In the genomic region with DNA sequence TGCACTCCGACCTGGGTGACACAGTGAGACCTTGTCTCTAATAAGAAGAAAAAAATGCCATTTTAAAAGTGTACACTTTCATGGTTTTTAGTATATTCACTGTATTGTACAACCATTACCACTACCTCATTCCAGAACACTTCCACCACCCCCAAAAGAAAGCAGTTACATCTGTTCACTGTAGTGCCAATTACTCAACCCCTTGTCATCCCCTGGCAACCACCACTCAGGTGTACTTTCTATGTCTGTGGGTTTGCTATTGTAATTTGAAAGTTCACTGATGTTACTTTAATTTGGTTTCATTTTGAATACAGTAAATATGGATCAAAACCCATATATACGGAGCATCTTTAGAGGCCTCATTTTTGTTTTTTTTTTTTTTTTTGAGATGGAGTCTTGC, we compare ENCODE assay signal across 19 cellular contexts. TPM values are rescaled to one million over a fixed set of nuclear protein-coding genes. Genes with fewer than 3 reads are reported as not detected.
DNase-seq lines count a peak whose midpoint lies in the region; ATAC-seq, FAIRE-seq and TF ChIP-seq lines count a peak whose summit lies in the region.
"Had no signal": no experiment of that assay in that cellular context is flagged by ENCODE, and none has a peak within 500 bp of the region (broad histone marks: within the 10 kb centered on the region; RNA-seq: fewer than 3 reads in every experiment).

No MANE protein-coding gene starts in this region.

- H4K20me1 ChIP-seq in keratinocyte (ENCODE audit: control insufficient read depth, extremely low read depth, insufficient read depth, low read length), result no peaks in the 10 kb centered on the region

- peak overlapping the region; percentile 78 for H3K27ac ChIP-seq in keratinocyte (ENCODE audit: control insufficient read depth, insufficient read depth, low read length)

- dilution Hi-C loops in keratinocyte (cut with MboI; ENCODE audit: extremely low pct_ligation_motif_present, low sequenced_read_pairs), result no loop called here

- POLR2A ChIA-PET in activated CD8-positive, alpha-beta T cell treated with anti-CD3 and anti-CD28 coated beads, Interleukin-2, amount 10 ng/mL, durations not matched to agents 7 days and 5 days (lab: Charles Lee), result interaction anchor here (2.9 kb wide), 1 partner anchor 23 kb away, joined by 16 read pairs; a partner anchor contains a TSS

- DNase-seq in activated effector memory CD4-positive, alpha-beta T cell treated with anti-CD3 and anti-CD28 coated beads, Interleukin-2, amount 50 U/mL, for 16 hours, result peak; percentile 67
- no peak for DNase-seq in activated effector memory CD4-positive, alpha-beta T cell treated with Interleukin-2 at 50 U/mL for 16 hours
- DNase-seq in activated CD8-positive, alpha-beta T cell treated with anti-CD3 and anti-CD28 coated beads, Interleukin-2, amount 10 ng/mL, durations not matched to agents 7 days and 5 days, result no peak
- DNase-seq in keratinocyte (ENCODE audit: low read depth, low spot score) (no peak), ureter (ENCODE audit: low spot score) (no peak)
- peak in 1 of 2 donors; percentile 49 for DNase-seq in stimulated activated naive CD8-positive, alpha-beta T cell treated with anti-CD3 and anti-CD28 coated beads, Interleukin-15, amount 100 ng/mL, for 72 hours
- DNase-seq: head of caudate nucleus, NCI-H2081, NCI-H526, Peyer's patch had no signal

- no peaks in the 10 kb centered on the region for H3K9me3 ChIP-seq in keratinocyte (ENCODE audit: control insufficient read depth, low read depth, low read length)
- H3K9me3 ChIP-seq: Peyer's patch had no signal

- no peaks in the 10 kb centered on the region for H3K9me1 ChIP-seq in keratinocyte (ENCODE audit: control insufficient read depth, extremely low read depth, insufficient read depth, low read length)

- peak overlapping the region; percentile 4 for H2AFZ ChIP-seq in keratinocyte (ENCODE audit: control insufficient read depth, low read length)

- peaks cover 20% of the 10 kb centered on the region for H3K4me1 Mint-ChIP-seq in activated CD8-positive, alpha-beta T cell treated with anti-CD3 and anti-CD28 coated beads, Interleukin-2, amount 10 ng/mL, durations not matched to agents 7 days and 5 days (ENCODE audit: low read depth)
- H3K4me1 Mint-ChIP-seq in stimulated activated naive CD8-positive, alpha-beta T cell treated with anti-CD3 and anti-CD28 coated beads, Interleukin-15, amount 100 ng/mL, for 72 hours, result peaks cover 37% of the 10 kb centered on the region

- peak overlapping the region; percentile 76 for H3K4me2 ChIP-seq in keratinocyte (ENCODE audit: control insufficient read depth, extremely low read depth, insufficient read depth, low read depth, low read length)

- H3K4me3 ChIP-seq in keratinocyte (ENCODE audit: control insufficient read depth in 2 of 3, extremely low read depth in 1 of 3, insufficient read depth in 2 of 3, low read depth in 1 of 3, low read length in 3 of 3), result peak overlapping the region in 1 of 3 experiments; percentile 21

- peaks cover 33% of the 10 kb centered on the region for H3K4me1 ChIP-seq in keratinocyte (ENCODE audit: control insufficient read depth, extremely low read depth, insufficient read depth, low read length)

- no peaks in the 10 kb centered on the region for H3K79me2 ChIP-seq in keratinocyte (ENCODE audit: control insufficient read depth, insufficient read depth, low read length)

- no peaks in the 10 kb centered on the region for H3K9me3 Mint-ChIP-seq in activated CD8-positive, alpha-beta T cell treated with anti-CD3 and anti-CD28 coated beads, Interleukin-2, amount 10 ng/mL, durations not matched to agents 7 days and 5 days (ENCODE audit: insufficient read depth)
- no peaks in the 10 kb centered on the region for H3K9me3 Mint-ChIP-seq in stimulated activated naive CD8-positive, alpha-beta T cell treated with anti-CD3 and anti-CD28 coated beads, Interleukin-15, amount 100 ng/mL, for 72 hours
- H3K9me3 Mint-ChIP-seq: dendritic cell treated with granulocyte-macrophage colony-stimulating factor and Interleukin-4, amounts not matched to agents 40 ng/mL and 50 ng/mL, for 4 days had no signal

- no peak for TF ChIP-seq POLR2A in GM18505 (IDR thresholded peaks at IDR 0.05; ENCODE audit: borderline replicate concordance, extremely low read depth, insufficient read depth, insufficient read length)

- no peak overlapping the region for H3K4me3 Mint-ChIP-seq in activated CD8-positive, alpha-beta T cell treated with anti-CD3 and anti-CD28 coated beads, Interleukin-2, amount 10 ng/mL, durations not matched to agents 7 days and 5 days
- H3K4me3 Mint-ChIP-seq in stimulated activated naive CD8-positive, alpha-beta T cell treated with anti-CD3 and anti-CD28 coated beads, Interleukin-15, amount 100 ng/mL, for 72 hours, result peak overlapping the region in 1 of 2 donors; percentile 27
- H3K4me3 Mint-ChIP-seq: dendritic cell treated with granulocyte-macrophage colony-stimulating factor and Interleukin-4, amounts not matched to agents 40 ng/mL and 50 ng/mL, for 4 days had no signal

- peak; percentile 47 for ATAC-seq in activated CD8-positive, alpha-beta T cell treated with anti-CD3 and anti-CD28 coated beads, Interleukin-2, amount 10 ng/mL, durations not matched to agents 7 days and 5 days
- peak; percentile 92 for ATAC-seq in stimulated activated naive CD8-positive, alpha-beta T cell treated with anti-CD3 and anti-CD28 coated beads, Interleukin-15, amount 100 ng/mL, for 72 hours
- ATAC-seq in GM18909 (IDR thresholded peaks at IDR 0.05; ENCODE audit: poor library complexity, unreplicated experiment), result no peak
- ATAC-seq in GM18505 (IDR thresholded peaks at IDR 0.05; ENCODE audit: unreplicated experiment), result no peak

- H3K27me3 ChIP-seq in keratinocyte (ENCODE audit: control insufficient read depth, extremely low read depth, insufficient read depth, low read length), result no peaks in the 10 kb centered on the region
- H3K27me3 ChIP-seq: Peyer's patch had no signal

- H3K36me3 Mint-ChIP-seq in activated CD8-positive, alpha-beta T cell treated with anti-CD3 and anti-CD28 coated beads, Interleukin-2, amount 10 ng/mL, durations not matched to agents 7 days and 5 days (ENCODE audit: low read depth), result peaks cover 2% of the 10 kb centered on the region

- no peaks in the 10 kb centered on the region for H3K36me3 ChIP-seq in keratinocyte (ENCODE audit: control insufficient read depth in 2 of 2, extremely low read depth in 1 of 2, insufficient read depth in 2 of 2, low read length in 2 of 2)

- H3K9ac ChIP-seq in keratinocyte (ENCODE audit: control insufficient read depth, extremely low read depth, insufficient read depth, low read length), result peak overlapping the region; percentile 61

- FAIRE-seq in keratinocyte (lab: Jason Lieb, UNC), result no peak

- H3K27ac Mint-ChIP-seq in activated CD8-positive, alpha-beta T cell treated with anti-CD3 and anti-CD28 coated beads, Interleukin-2, amount 10 ng/mL, durations not matched to agents 7 days and 5 days, result no peak overlapping the region
- H3K27ac Mint-ChIP-seq in stimulated activated naive CD8-positive, alpha-beta T cell treated with anti-CD3 and anti-CD28 coated beads, Interleukin-15, amount 100 ng/mL, for 72 hours, result peak overlapping the region; percentile 8 to 21
- H3K27ac Mint-ChIP-seq: dendritic cell treated with granulocyte-macrophage colony-stimulating factor and Interleukin-4, amounts not matched to agents 40 ng/mL and 50 ng/mL, for 4 days had no signal

- CTCF ChIA-PET in activated CD8-positive, alpha-beta T cell treated with anti-CD3 and anti-CD28 coated beads, Interleukin-2, amount 10 ng/mL, durations not matched to agents 7 days and 5 days (lab: Charles Lee), result interaction anchor here (0.7 to 3.2 kb wide), 22 partner anchors 9 to 247 kb away, joined by 3 to 31 read pairs (median 7); a partner anchor contains a TSS

- H3K27me3 Mint-ChIP-seq in activated CD8-positive, alpha-beta T cell treated with anti-CD3 and anti-CD28 coated beads, Interleukin-2, amount 10 ng/mL, durations not matched to agents 7 days and 5 days (ENCODE audit: low read depth), result peaks cover 13% of the 10 kb centered on the region
- peaks cover under 1% of the 10 kb centered on the region for H3K27me3 Mint-ChIP-seq in stimulated activated naive CD8-positive, alpha-beta T cell treated with anti-CD3 and anti-CD28 coated beads, Interleukin-15, amount 100 ng/mL, for 72 hours

- no peak for TF ChIP-seq CTCF in keratinocyte (optimal IDR thresholded peaks at IDR 0.05 in 1 of 3, IDR thresholded peaks at IDR 0.05 in 1 of 3, conservative IDR thresholded peaks at IDR 0.05 in 1 of 3; ENCODE audit: extremely low read depth in 1 of 3, insufficient read depth in 2 of 3, low read length in 3 of 3)

RNA-seq across cellular contexts. Expression of a gene that starts 6.1 kb away (rescaled TPM):
- not detected for total RNA-seq in activated CD8-positive, alpha-beta T cell treated with anti-CD3 and anti-CD28 coated beads, Interleukin-2, amount 10 ng/mL, durations not matched to agents 7 days and 5 days
- polyA plus RNA-seq in keratinocyte, result 0.01 TPM in 1 of 3 replicates, not detected in the others
- polyA plus RNA-seq in keratinocyte (2011; ENCODE audit: low read depth), result not detected
- polyA plus RNA-seq in keratinocyte (2011; cell fraction: cytosol; rRNA removed), result not detected in 2 replicates
- not detected in 2 replicates for polyA plus RNA-seq in keratinocyte (2011; cell fraction: nucleus; rRNA removed)
- polyA plus RNA-seq in keratinocyte (2012; ENCODE audit: low replicate concordance), result not detected in 2 replicates
- not detected in 3 replicates for polyA minus RNA-seq in keratinocyte
- polyA minus RNA-seq in keratinocyte (2011; cell fraction: cytosol; rRNA and poly(A)+ RNA removed), result not detected
- not detected in 2 replicates for polyA minus RNA-seq in keratinocyte (2011; cell fraction: nucleus; rRNA and poly(A)+ RNA removed)
- not detected for total RNA-seq in ureter
- total RNA-seq: esophagus mucosa, GM23338, mononuclear cell, osteocyte, skeletal muscle tissue had no signal
- polyA plus RNA-seq: AG04450, GM23338 had no signal

RNA-seq across cellular contexts. Expression of a gene that starts 6.4 kb away (rescaled TPM):
- total RNA-seq in activated CD8-positive, alpha-beta T cell treated with anti-CD3 and anti-CD28 coated beads, Interleukin-2, amount 10 ng/mL, durations not matched to agents 7 days and 5 days, result 100 to 1,000 TPM; 229 to 233 TPM
- polyA plus RNA-seq in keratinocyte, result 36.3 to 48.3 TPM (median 43.7 TPM) in 3 replicates
- 14.3 TPM for polyA plus RNA-seq in keratinocyte (2011; ENCODE audit: low read depth)
- 17.2 and 23.7 TPM in 2 replicates for polyA plus RNA-seq in keratinocyte (2011; cell fraction: cytosol; rRNA removed)
- polyA plus RNA-seq in keratinocyte (2011; cell fraction: nucleus; rRNA removed), result 72.3 and 83.5 TPM in 2 replicates
- polyA plus RNA-seq in keratinocyte (2012; ENCODE audit: low replicate concordance), result 15.4 and 26.9 TPM in 2 replicates
- polyA minus RNA-seq in keratinocyte, result 46.4 to 57.5 TPM (median 48.8 TPM) in 3 replicates
- polyA minus RNA-seq in keratinocyte (2011; cell fraction: cytosol; rRNA and poly(A)+ RNA removed), result 41.4 TPM
- polyA minus RNA-seq in keratinocyte (2011; cell fraction: nucleus; rRNA and poly(A)+ RNA removed), result 39.9 and 56.2 TPM in 2 replicates
- total RNA-seq in ureter, result 34.3 TPM

RNA-seq across cellular contexts. Expression of a gene that starts 22.2 kb away (rescaled TPM):
- 100 to 1,000 TPM; 455 to 494 TPM for total RNA-seq in activated CD8-positive, alpha-beta T cell treated with anti-CD3 and anti-CD28 coated beads, Interleukin-2, amount 10 ng/mL, durations not matched to agents 7 days and 5 days
- polyA plus RNA-seq in keratinocyte, result 48.5 to 82.3 TPM (median 59.0 TPM) in 3 replicates
- 43.0 TPM for polyA plus RNA-seq in keratinocyte (2011; ENCODE audit: low read depth)
- 56.3 and 78.7 TPM in 2 replicates for polyA plus RNA-seq in keratinocyte (2011; cell fraction: cytosol; rRNA removed)
- 42.7 and 43.6 TPM in 2 replicates for polyA plus RNA-seq in keratinocyte (2011; cell fraction: nucleus; rRNA removed)
- polyA plus RNA-seq in keratinocyte (2012; ENCODE audit: low replicate concordance), result 63.9 and 156 TPM in 2 replicates
- polyA minus RNA-seq in keratinocyte, result 139 to 296 TPM (median 165 TPM) in 3 replicates
- polyA minus RNA-seq in keratinocyte (2011; cell fraction: cytosol; rRNA and poly(A)+ RNA removed), result 198 TPM
- polyA minus RNA-seq in keratinocyte (2011; cell fraction: nucleus; rRNA and poly(A)+ RNA removed), result 32.3 and 42.1 TPM in 2 replicates
- 143 TPM for total RNA-seq in ureter

RNA-seq across cellular contexts. Expression of a gene that starts 27.8 kb away (rescaled TPM):
- under 1 TPM; 0.16 to 0.83 TPM for total RNA-seq in activated CD8-positive, alpha-beta T cell treated with anti-CD3 and anti-CD28 coated beads, Interleukin-2, amount 10 ng/mL, durations not matched to agents 7 days and 5 days
- not detected in 3 replicates for polyA plus RNA-seq in keratinocyte
- polyA plus RNA-seq in keratinocyte (2011; ENCODE audit: low read depth), result not detected
- polyA plus RNA-seq in keratinocyte (2011; cell fraction: cytosol; rRNA removed), result not detected in 2 replicates
- polyA plus RNA-seq in keratinocyte (2011; cell fraction: nucleus; rRNA removed), result 0.04 and 0.14 TPM in 2 replicates
- 0.10 and 0.38 TPM in 2 replicates for polyA plus RNA-seq in keratinocyte (2012; ENCODE audit: low replicate concordance)
- polyA minus RNA-seq in keratinocyte, result not detected in 3 replicates
- polyA minus RNA-seq in keratinocyte (2011; cell fraction: cytosol; rRNA and poly(A)+ RNA removed), result not detected
- polyA minus RNA-seq in keratinocyte (2011; cell fraction: nucleus; rRNA and poly(A)+ RNA removed), result not detected in 2 replicates
- 10.6 TPM for total RNA-seq in ureter
- total RNA-seq: esophagus mucosa had no signal

RNA-seq across cellular contexts. Expression of a gene that starts 31.8 kb away (rescaled TPM):
- total RNA-seq in activated CD8-positive, alpha-beta T cell treated with anti-CD3 and anti-CD28 coated beads, Interleukin-2, amount 10 ng/mL, durations not matched to agents 7 days and 5 days, result 10 to 100 TPM; 39.1 TPM
- 6.4 to 17.1 TPM (median 13.6 TPM) in 3 replicates for polyA plus RNA-seq in keratinocyte
- 2.7 TPM for polyA plus RNA-seq in keratinocyte (2011; ENCODE audit: low read depth)
- 5.9 and 12.0 TPM in 2 replicates for polyA plus RNA-seq in keratinocyte (2011; cell fraction: cytosol; rRNA removed)
- polyA plus RNA-seq in keratinocyte (2011; cell fraction: nucleus; rRNA removed), result 5.1 and 5.3 TPM in 2 replicates
- polyA plus RNA-seq in keratinocyte (2012; ENCODE audit: low replicate concordance), result 4.7 and 19.3 TPM in 2 replicates
- polyA minus RNA-seq in keratinocyte, result 1.5 to 2.7 TPM (median 2.0 TPM) in 3 replicates
- 4.2 TPM for polyA minus RNA-seq in keratinocyte (2011; cell fraction: cytosol; rRNA and poly(A)+ RNA removed)
- polyA minus RNA-seq in keratinocyte (2011; cell fraction: nucleus; rRNA and poly(A)+ RNA removed), result 2.3 and 2.9 TPM in 2 replicates
- total RNA-seq in ureter, result 20.7 TPM

Comparison
In these comparisons a context has a peak if more than half of its experiments do, and no peak if none do; other contexts are left out.
1. ATAC-seq: peak in activated CD8-positive, alpha-beta T cell treated with anti-CD3 and anti-CD28 coated beads, Interleukin-2, amount 10 ng/mL, durations not matched to agents 7 days and 5 days (single experiment) and stimulated activated naive CD8-positive, alpha-beta T cell treated with anti-CD3 and anti-CD28 coated beads, Interleukin-15, amount 100 ng/mL, for 72 hours (single experiment); none in GM18909 (single experiment) and GM18505 (single experiment).